17 cellular contexts compared by ENCODE assay signal in the genomic region with DNA sequence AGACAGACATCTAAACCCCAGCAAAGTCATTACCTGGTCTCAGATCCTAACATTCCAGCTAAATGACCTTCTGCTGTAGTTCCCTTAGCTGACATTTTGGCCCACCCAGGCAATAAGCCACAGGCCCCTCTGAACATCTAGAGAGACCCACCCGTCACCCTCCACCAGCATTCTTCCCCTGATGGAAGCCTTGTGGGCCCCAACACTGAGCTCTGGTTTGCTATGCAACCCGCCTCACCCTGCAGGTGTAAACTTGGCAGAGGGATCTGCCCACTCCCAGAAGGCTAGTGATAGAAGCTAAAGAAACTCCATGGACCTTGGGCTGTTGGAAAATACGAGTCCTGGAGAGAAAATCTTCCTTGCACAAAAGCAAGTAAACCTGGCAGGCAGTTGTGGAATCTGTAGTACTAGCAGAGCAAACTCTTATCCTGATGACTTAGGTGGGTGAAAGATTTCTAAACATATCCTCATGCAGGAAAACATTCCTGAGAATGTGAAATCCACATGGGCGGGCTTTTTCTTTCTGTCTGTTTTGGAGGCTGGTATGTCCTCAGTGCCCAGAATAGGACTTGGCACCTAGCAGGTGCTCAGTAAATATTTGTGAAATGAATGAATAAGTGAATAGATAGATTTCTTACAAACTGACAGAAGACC. TPM values are rescaled to one million over a fixed set of nuclear protein-coding genes. Genes with fewer than 3 reads are reported as not detected.
DNase-seq lines count a peak whose midpoint lies in the region; ATAC-seq and TF ChIP-seq lines count a peak whose summit lies in the region.
"Had no signal": no experiment of that assay in that cellular context is flagged by ENCODE, and none has a peak within 500 bp of the region (broad histone marks: within the 10 kb centered on the region; RNA-seq: fewer than 3 reads in every experiment).

No MANE protein-coding gene starts in this region.

- no peaks in the 10 kb centered on the region for H3K36me3 Mint-ChIP-seq in activated naive CD4-positive, alpha-beta T cell treated with anti-CD3 and anti-CD28 coated beads, Interleukin-2, amount 50 U/mL, for 24 hours
- H3K36me3 Mint-ChIP-seq: CD8-positive, alpha-beta T cell; IgD-negative memory B cell had no signal

- no peak for TF ChIP-seq POLR2A in upper lobe of left lung (IDR thresholded peaks at IDR 0.05)

- CTCF ChIA-PET in GM10248 (lab: Yijun Ruan, JAX) = interaction anchor here (1.4 to 2.3 kb wide), 2 partner anchors 10 to 113 kb away, joined by 3 to 8 read pairs; no protein-coding TSS in a partner anchor

- DNase-seq in activated naive CD4-positive, alpha-beta T cell treated with anti-CD3 and anti-CD28 coated beads, Interleukin-2, amount 50 U/mL, for 16 hours = no peak
- DNase-seq in mesenteric fat pad (ENCODE audit: low spot score) (peak; percentile 67), upper lobe of left lung (no peak), GM10248 (ENCODE audit: extremely low spot score) (no peak), DMS 273 treated with DMSO at 0.1 percent for 48 hours (lab: John Stamatoyannopoulos, UW) (no peak)
- DNase-seq: 8988T; Calu3; CD8-positive, alpha-beta T cell; DMS53; DND-41; EL; H9 had no signal

- no peaks in the 10 kb centered on the region for H3K9me3 ChIP-seq in upper lobe of left lung

- peaks cover 8% of the 10 kb centered on the region for H3K9me3 Mint-ChIP-seq in activated naive CD4-positive, alpha-beta T cell treated with anti-CD3 and anti-CD28 coated beads, Interleukin-2, amount 50 U/mL, for 24 hours
- H3K9me3 Mint-ChIP-seq: CD8-positive, alpha-beta T cell had no signal

- H3K4me1 Mint-ChIP-seq in activated naive CD4-positive, alpha-beta T cell treated with anti-CD3 and anti-CD28 coated beads, Interleukin-2, amount 50 U/mL, for 24 hours = no peaks in the 10 kb centered on the region
- H3K4me1 Mint-ChIP-seq: IgD-negative memory B cell had no signal

- H3K4me1 ChIP-seq in upper lobe of left lung = peaks cover 0 to 24% (median 7%) of the 10 kb centered on the region in 4 donors
- H3K4me1 ChIP-seq: BLaER1 had no signal

- 71 to 83% methylated on average over 4 of the region's 4 CpGs for WGBS in upper lobe of left lung, 2 donors

- TF ChIP-seq CTCF in upper lobe of left lung (IDR thresholded peaks at IDR 0.05) (no peak), GM10248 (IDR thresholded peaks at IDR 0.05; ENCODE audit: control extremely low read depth, extremely low read depth, low read depth, missing control alignments) (no peak)

- POLR2A ChIA-PET in GM10248 (lab: Yijun Ruan, JAX) = no interaction called here

- no peaks in the 10 kb centered on the region for H3K27me3 ChIP-seq in upper lobe of left lung
- H3K27me3 ChIP-seq: BLaER1 had no signal

- H3K27ac ChIP-seq in upper lobe of left lung = peak overlapping the region; percentile 16 to 66 (median 53)
- H3K27ac ChIP-seq: BLaER1 had no signal

- peak in 1 of 2 donors; percentile 12 for ATAC-seq in upper lobe of left lung (ENCODE audit: low FRiP score in 2 of 2)
- ATAC-seq in GM18868 (IDR thresholded peaks at IDR 0.05; ENCODE audit: unreplicated experiment) = no peak
- ATAC-seq: CD8-positive, alpha-beta T cell; HepG2 had no signal

- no peaks in the 10 kb centered on the region for H3K36me3 ChIP-seq in upper lobe of left lung
- H3K36me3 ChIP-seq: BLaER1 had no signal

- no peak overlapping the region for H3K4me3 ChIP-seq in upper lobe of left lung
- H3K4me3 ChIP-seq: BLaER1 had no signal

- H3K27me3 Mint-ChIP-seq in activated naive CD4-positive, alpha-beta T cell treated with anti-CD3 and anti-CD28 coated beads, Interleukin-2, amount 50 U/mL, for 24 hours = peaks cover 7% of the 10 kb centered on the region

- no peak overlapping the region for H3K4me3 Mint-ChIP-seq in activated naive CD4-positive, alpha-beta T cell treated with anti-CD3 and anti-CD28 coated beads, Interleukin-2, amount 50 U/mL, for 24 hours
- H3K4me3 Mint-ChIP-seq: CD8-positive, alpha-beta T cell; H9; IgD-negative memory B cell had no signal

- no peak for TF ChIP-seq EP300 in upper lobe of left lung (IDR thresholded peaks at IDR 0.05)

- H3K27ac Mint-ChIP-seq in activated naive CD4-positive, alpha-beta T cell treated with anti-CD3 and anti-CD28 coated beads, Interleukin-2, amount 50 U/mL, for 24 hours = peak overlapping the region; percentile 23
- H3K27ac Mint-ChIP-seq: CD8-positive, alpha-beta T cell; H9; IgD-negative memory B cell had no signal

RNA-seq across cellular contexts. Expression of a gene that starts 53.5 kb away (rescaled TPM):
- total RNA-seq in mesenteric fat pad (15.4 TPM), upper lobe of left lung (100 to 1,000 TPM in 1 of 6 donors, 10 to 100 TPM in 5; 54.5 to 109 (median 67.5) TPM)
